In genomic region chr12:120529641-120530314, GRCh38 we compare ENCODE assay signal across 8 cellular contexts. TPM values are rescaled to one million over a fixed set of nuclear protein-coding genes. Genes with fewer than 3 reads are reported as not detected.
A peak's percentile ranks its signal among the peaks of the same experiment; 100 is the strongest.
DNase-seq lines count a peak whose midpoint lies in the region; ATAC-seq, FAIRE-seq and TF ChIP-seq lines count a peak whose summit lies in the region.

No MANE protein-coding gene starts in this region.

- ATAC-seq in mucosa of descending colon (peak; percentile 59), GM21515 (IDR thresholded peaks at IDR 0.05; ENCODE audit: unreplicated experiment) (no peak)

- FAIRE-seq in RCC 7860 (lab: Jason Lieb, UNC): no peak

- H3K9me3 ChIP-seq in HUES64 (ENCODE audit: insufficient read depth, low read depth, low read length) (no peaks in the 10 kb centered on the region), ectodermal cell (ENCODE audit: control insufficient read depth, low read length) (no peaks in the 10 kb centered on the region), mucosa of descending colon (no peaks in the 10 kb centered on the region)

- H3K27ac ChIP-seq in HUES64 (ENCODE audit: low read depth, low read length) (peak overlapping the region; percentile 87), ectodermal cell (ENCODE audit: insufficient read depth, low read depth, low read length, poor library complexity, severe bottlenecking) (peak overlapping the region; percentile 92)

- 60% methylated on average over 13 of the region's 14 CpGs for WGBS in HUES64
- 67% methylated on average over 14 of the region's 14 CpGs for WGBS in ectodermal cell, 2 experiments

- H3K4me3 ChIP-seq in HUES64 (ENCODE audit: low read length) (peak overlapping the region; percentile 92), ectodermal cell (ENCODE audit: insufficient read depth, low read depth, low read length) (peak overlapping the region; percentile 82), mucosa of descending colon (no peak overlapping the region)

- peak; percentile 26 for DNase-seq in COR-L47 (lab: John Stamatoyannopoulos, UW)
- DNase-seq in RCC 7860 (ENCODE audit: low spot score): peak; percentile 31
- peak in 1 of 3 donors; percentile 56 for DNase-seq in mucosa of descending colon
- no peak for DNase-seq in stimulated activated CD4-positive, alpha-beta T cell treated with anti-CD3 and anti-CD28 coated beads, Interleukin-4, amount 100 ng/mL, for 24 hours
- no peak for DNase-seq in activated CD4-positive, alpha-beta T cell treated with anti-CD3 and anti-CD28 coated beads, Interleukin-2, amount 50 U/mL, for 4 hours

- TF ChIP-seq CTCF in mucosa of descending colon (IDR thresholded peaks at IDR 0.05): no peak

- H3K27me3 ChIP-seq in HUES64 (ENCODE audit: insufficient read depth, low read length) (no peaks in the 10 kb centered on the region), ectodermal cell (ENCODE audit: control insufficient read depth, insufficient read depth, low read length, poor library complexity, severe bottlenecking) (no peaks in the 10 kb centered on the region)

- H3K36me3 ChIP-seq in HUES64 (ENCODE audit: insufficient read depth, low read length) (no peaks in the 10 kb centered on the region), ectodermal cell (ENCODE audit: control insufficient read depth, insufficient read depth, low read length) (no peaks in the 10 kb centered on the region), mucosa of descending colon (ENCODE audit: low read depth) (no peaks in the 10 kb centered on the region)

- H3K4me1 ChIP-seq in HUES64 (ENCODE audit: insufficient read depth, low read length) (peaks cover 8% of the 10 kb centered on the region), ectodermal cell (ENCODE audit: control insufficient read depth, insufficient read depth, low read length) (peaks cover 6% of the 10 kb centered on the region), mucosa of descending colon (ENCODE audit: low read depth) (peaks cover 6% of the 10 kb centered on the region)

- intact Hi-C loops in mucosa of descending colon (cut with DNase I, micrococcal nuclease): no loop called here

- H3K9ac ChIP-seq in HUES64 (ENCODE audit: low read depth, low read length): peak overlapping the region; percentile 90

RNA-seq across cellular contexts. Expression of gene COQ5, which starts 0.8 kb away (rescaled TPM):
- polyA plus RNA-seq in HUES64 (2013, experiment 1 of 2): 30.5 TPM
- polyA plus RNA-seq in HUES64 (2013, experiment 2 of 2): 41.1 TPM
- 61.6 TPM for polyA plus RNA-seq in ectodermal cell (2013, experiment 1 of 4)
- polyA plus RNA-seq in ectodermal cell (2013, experiment 2 of 4): 56.3 TPM
- polyA plus RNA-seq in ectodermal cell (2013, experiment 3 of 4): 51.2 TPM
- 58.4 TPM for polyA plus RNA-seq in ectodermal cell (2013, experiment 4 of 4)
- 10 to 100 TPM; 22.8 to 30.0 (median 29.5) TPM for total RNA-seq in mucosa of descending colon

RNA-seq across cellular contexts. Expression of gene RNF10, which starts 4.4 kb away (rescaled TPM):
- 101 TPM for polyA plus RNA-seq in HUES64 (2013, experiment 1 of 2)
- polyA plus RNA-seq in HUES64 (2013, experiment 2 of 2): 106 TPM
- 153 TPM for polyA plus RNA-seq in ectodermal cell (2013, experiment 1 of 4)
- 156 TPM for polyA plus RNA-seq in ectodermal cell (2013, experiment 2 of 4)
- 105 TPM for polyA plus RNA-seq in ectodermal cell (2013, experiment 3 of 4)
- 124 TPM for polyA plus RNA-seq in ectodermal cell (2013, experiment 4 of 4)
- 100 to 1,000 TPM; 158 to 300 (median 237) TPM for total RNA-seq in mucosa of descending colon

RNA-seq across cellular contexts. Expression of gene DYNLL1, which starts 33.9 kb away (rescaled TPM):
- 526 TPM for polyA plus RNA-seq in HUES64 (2013, experiment 1 of 2)
- 516 TPM for polyA plus RNA-seq in HUES64 (2013, experiment 2 of 2)
- polyA plus RNA-seq in ectodermal cell (2013, experiment 1 of 4): 387 TPM
- polyA plus RNA-seq in ectodermal cell (2013, experiment 2 of 4): 351 TPM
- polyA plus RNA-seq in ectodermal cell (2013, experiment 3 of 4): 434 TPM
- 466 TPM for polyA plus RNA-seq in ectodermal cell (2013, experiment 4 of 4)
- 100 to 1,000 TPM; 309 to 343 (median 309) TPM for total RNA-seq in mucosa of descending colon

RNA-seq across cellular contexts. Expression of gene POP5, which starts 51.4 kb away (rescaled TPM):
- polyA plus RNA-seq in HUES64 (2013, experiment 1 of 2): 52.3 TPM
- 42.1 TPM for polyA plus RNA-seq in HUES64 (2013, experiment 2 of 2)
- polyA plus RNA-seq in ectodermal cell (2013, experiment 1 of 4): 62.2 TPM
- 65.7 TPM for polyA plus RNA-seq in ectodermal cell (2013, experiment 2 of 4)
- 54.5 TPM for polyA plus RNA-seq in ectodermal cell (2013, experiment 3 of 4)
- polyA plus RNA-seq in ectodermal cell (2013, experiment 4 of 4): 66.1 TPM
- 10 to 100 TPM; 29.5 to 44.3 (median 37.7) TPM for total RNA-seq in mucosa of descending colon

Comparison
In these comparisons a context has a peak if more than half of its experiments do, and no peak if none do; other contexts are left out.
1. DNase-seq: peak in COR-L47 (single experiment) and RCC 7860 (single experiment); none in stimulated activated CD4-positive, alpha-beta T cell treated with anti-CD3 and anti-CD28 coated beads, Interleukin-4, amount 100 ng/mL, for 24 hours (single experiment) and activated CD4-positive, alpha-beta T cell treated with anti-CD3 and anti-CD28 coated beads, Interleukin-2, amount 50 U/mL, for 4 hours (0 of 2).